ENCODE assay signal across 13 cellular contexts in genomic region chr11:126352163-126352562, GRCh38. TPM values are rescaled to one million over a fixed set of nuclear protein-coding genes. Genes with fewer than 3 reads are reported as not detected.
DNase-seq lines count a peak whose midpoint lies in the region; ATAC-seq and TF ChIP-seq lines count a peak whose summit lies in the region.
"Had no signal": no experiment of that assay in that cellular context is flagged by ENCODE, and none has a peak within 500 bp of the region (broad histone marks: within the 10 kb centered on the region; RNA-seq: fewer than 3 reads in every experiment).

No MANE protein-coding gene starts in this region.

- H3K79me1 ChIP-seq in IMR-90 (ENCODE audit: low read depth in 1 of 2, low read length in 2 of 2) = peaks cover 37 to 81% of the 10 kb centered on the region in 2 experiments

- no peak overlapping the region for H4K8ac ChIP-seq in IMR-90 (ENCODE audit: low read depth in 2 of 2, low read length in 2 of 2)

- no peak for TF ChIP-seq CTCF in IMR-90 (conservative IDR thresholded peaks at IDR 0.05; ENCODE audit: low read depth, low read length)
- TF ChIP-seq CTCF in colonic mucosa (IDR thresholded peaks at IDR 0.05) = no peak
- no peak for TF ChIP-seq CTCF in thyroid gland (IDR thresholded peaks at IDR 0.05)

- H2BK20ac ChIP-seq in IMR-90 (ENCODE audit: low read depth, low read length) = no peak overlapping the region

- no peak overlapping the region for H2AK9ac ChIP-seq in IMR-90 (replicated peaks; ENCODE audit: low read depth, low read length, poor library complexity)

- no peak overlapping the region for H4K5ac ChIP-seq in IMR-90 (ENCODE audit: low read depth, low read length)

- H3K4me3 ChIP-seq in IMR-90 (ENCODE audit: insufficient read depth, low read depth, low read length) (no peak overlapping the region), colonic mucosa (no peak overlapping the region), thyroid gland (replicated peaks in 1 of 3) (no peak overlapping the region)
- H3K4me3 ChIP-seq: skin epidermis had no signal

- H3K9ac ChIP-seq in IMR-90 (ENCODE audit: low read depth, low read length) (no peak overlapping the region), colonic mucosa (ENCODE audit: low read depth in 2 of 2, low read length in 2 of 2) (no peak overlapping the region)

- CTCF ChIA-PET in activated CD4-positive, alpha-beta T cell treated with anti-CD3 and anti-CD28 coated beads, Interleukin-2, amount 10 ng/mL, durations not matched to agents 7 days and 5 days (lab: Charles Lee) = no interaction called here
- CTCF ChIA-PET in IMR-90 (lab: Yijun Ruan, JAX) = no interaction called here

- no peak overlapping the region for H3K56ac ChIP-seq in IMR-90 (ENCODE audit: extremely low read depth, insufficient read depth, low read length)

- no peak overlapping the region for H3K23ac ChIP-seq in IMR-90 (ENCODE audit: low read depth, low read length)

- dilution Hi-C loops in IMR-90 (cut with HindIII; ENCODE audit: low sequenced_read_pairs, unreplicated experiment) = no loop called here

- H3K27ac ChIP-seq in IMR-90 (ENCODE audit: insufficient read depth, low read length) = no peak overlapping the region
- peak overlapping the region; percentile 17 for H3K27ac ChIP-seq in colonic mucosa
- no peak overlapping the region for H3K27ac ChIP-seq in thyroid gland

- no peak overlapping the region for H4K91ac ChIP-seq in IMR-90 (ENCODE audit: insufficient read depth, low read depth, low read length)

- H3K9me3 Mint-ChIP-seq in activated CD4-positive, alpha-beta T cell treated with anti-CD3 and anti-CD28 coated beads, Interleukin-2, amount 10 ng/mL, durations not matched to agents 7 days and 5 days = no peaks in the 10 kb centered on the region

- no TSS peak for BruUV-seq in IMR-90 (replicated peaks; lab: Mats Ljungman, UMichigan)

- H2BK15ac ChIP-seq in IMR-90 (ENCODE audit: low read depth, low read length) = no peak overlapping the region

- no peak overlapping the region for H2BK5ac ChIP-seq in IMR-90 (ENCODE audit: low read depth, low read length, poor library complexity, severe bottlenecking)

- no peak overlapping the region for H3K4me3 Mint-ChIP-seq in activated CD4-positive, alpha-beta T cell treated with anti-CD3 and anti-CD28 coated beads, Interleukin-2, amount 10 ng/mL, durations not matched to agents 7 days and 5 days

- no peaks in the 10 kb centered on the region for H4K20me1 ChIP-seq in IMR-90 (ENCODE audit: insufficient read depth, low read length)

- no peak overlapping the region for H3K4me2 ChIP-seq in IMR-90 (ENCODE audit: low read depth, low read length)

- no peak for DNase-seq in activated CD4-positive, alpha-beta T cell treated with anti-CD3 and anti-CD28 coated beads, Interleukin-2, amount 10 ng/mL, durations not matched to agents 7 days and 5 days
- DNase-seq in activated CD4-positive, alpha-beta T cell treated with anti-CD3 and anti-CD28 coated beads for 4 hours = no peak
- DNase-seq in IMR-90 (no peak), colonic mucosa (no peak), posterior vena cava (ENCODE audit: low spot score) (peak; percentile 76), NCI-H2107 (lab: John Stamatoyannopoulos, UW) (no peak), thyroid gland (no peak)
- DNase-seq: activated CD4-positive, alpha-beta T cell treated with anti-CD3 and anti-CD28 coated beads for 1 hour; activated naive CD4-positive, alpha-beta T cell treated with Interleukin-2 at 50 U/mL for 16 hours; central memory CD4-positive, alpha-beta T cell; mammary epithelial cell had no signal

- H2AFZ ChIP-seq in IMR-90 (replicated peaks; ENCODE audit: low read length, poor library complexity) = no peak overlapping the region

- H3K27me3 ChIP-seq in IMR-90 (ENCODE audit: control insufficient read depth, insufficient read depth, low read length) (no peaks in the 10 kb centered on the region), colonic mucosa (no peaks in the 10 kb centered on the region), thyroid gland (no peaks in the 10 kb centered on the region)

- ATAC-seq in IMR-90 (ENCODE audit: low read depth) (no peak), GM19023 (IDR thresholded peaks at IDR 0.05; ENCODE audit: unreplicated experiment) (no peak)

- H3K36me3 ChIP-seq in IMR-90 (ENCODE audit: control insufficient read depth, insufficient read depth, low read length) = no peaks in the 10 kb centered on the region
- no peaks in the 10 kb centered on the region for H3K36me3 ChIP-seq in colonic mucosa
- H3K36me3 ChIP-seq in thyroid gland = no peaks in the 10 kb centered on the region

- peak overlapping the region; percentile 12; the same call in 1 of the 2 replicates for H3K4ac ChIP-seq in IMR-90 (ENCODE audit: low read depth, low read length)

- peaks cover 30% of the 10 kb centered on the region for H3K9me1 ChIP-seq in IMR-90 (ENCODE audit: insufficient read depth, low read length)

- POLR2A ChIA-PET in activated CD4-positive, alpha-beta T cell treated with anti-CD3 and anti-CD28 coated beads, Interleukin-2, amount 10 ng/mL, durations not matched to agents 7 days and 5 days (lab: Charles Lee) = no interaction called here
- POLR2A ChIA-PET in IMR-90 (lab: Charles Lee; ENCODE audit: unreplicated experiment) = no interaction called here

- intact Hi-C loops in IMR-90 (cut with micrococcal nuclease) (no loop called here), colonic mucosa (cut with DNase I) (loop anchor here (5.0 kb wide), 1 partner anchor 40 kb away; no protein-coding TSS in a partner anchor), posterior vena cava (cut with DNase I) (no loop called here), thyroid gland (cut with DNase I) (no loop called here)

- in situ Hi-C loops in IMR-90 (cut with MboI; ENCODE audit: low sequenced_read_pairs) = no loop called here

- no peak overlapping the region for H2BK120ac ChIP-seq in IMR-90 (ENCODE audit: low read depth, low read length)

- H3K27me3 Mint-ChIP-seq in activated CD4-positive, alpha-beta T cell treated with anti-CD3 and anti-CD28 coated beads, Interleukin-2, amount 10 ng/mL, durations not matched to agents 7 days and 5 days = no peaks in the 10 kb centered on the region

- TF ChIP-seq POLR2A in IMR-90 (IDR thresholded peaks at IDR 0.05; ENCODE audit: low read depth, low read length) (no peak), thyroid gland (IDR thresholded peaks at IDR 0.05) (no peak)

- no peak for TF ChIP-seq RAD21 in IMR-90 (IDR thresholded peaks at IDR 0.05; ENCODE audit: low read length)

- no peak overlapping the region for H3K18ac ChIP-seq in IMR-90 (ENCODE audit: low read depth, low read length)

- no peak overlapping the region for H3K14ac ChIP-seq in IMR-90 (replicated peaks; ENCODE audit: low read depth, low read length)

- peaks cover 17% of the 10 kb centered on the region for H3K36me3 Mint-ChIP-seq in activated CD4-positive, alpha-beta T cell treated with anti-CD3 and anti-CD28 coated beads, Interleukin-2, amount 10 ng/mL, durations not matched to agents 7 days and 5 days (ENCODE audit: low read depth)

- no peaks in the 10 kb centered on the region for H3K9me3 ChIP-seq in IMR-90 (ENCODE audit: control insufficient read depth, insufficient read depth, low read length)
- no peaks in the 10 kb centered on the region for H3K9me3 ChIP-seq in colonic mucosa
- H3K9me3 ChIP-seq in thyroid gland = no peaks in the 10 kb centered on the region

- WGBS in IMR-90 (ENCODE audit: extremely low coverage in 2 of 2, insufficient read length in 1 of 2), 2 experiments = no CpG with 5 or more reads among the region's 3 CpGs
- 67 to 86% methylated on average over 3 of the region's 3 CpGs for WGBS in thyroid gland, 2 donors

- H2AK5ac ChIP-seq in IMR-90 (ENCODE audit: low read depth, low read length) = peak overlapping the region; percentile 47; the same call in 1 of the 2 replicates

- peaks cover 50% of the 10 kb centered on the region for H3K4me1 Mint-ChIP-seq in activated CD4-positive, alpha-beta T cell treated with anti-CD3 and anti-CD28 coated beads, Interleukin-2, amount 10 ng/mL, durations not matched to agents 7 days and 5 days

- peak overlapping the region; percentile 63 for H3K27ac Mint-ChIP-seq in activated CD4-positive, alpha-beta T cell treated with anti-CD3 and anti-CD28 coated beads, Interleukin-2, amount 10 ng/mL, durations not matched to agents 7 days and 5 days

- H3K4me1 ChIP-seq in IMR-90 (ENCODE audit: control insufficient read depth, insufficient read depth, low read length) = peaks cover 26% of the 10 kb centered on the region
- H3K4me1 ChIP-seq in colonic mucosa = peaks cover 6% of the 10 kb centered on the region
- H3K4me1 ChIP-seq in thyroid gland = peaks cover 7 to 40% of the 10 kb centered on the region in 2 donors

TF ChIP-seq in IMR-90, 13 proteins besides CTCF, POLR2A, EP300 and RAD21 (continues in another document):
- TF ChIP-seq MAZ (IDR thresholded peaks at IDR 0.05; ENCODE audit: borderline replicate concordance, low read depth, low read length) (no peak), RFX5 (IDR thresholded peaks at IDR 0.05; ENCODE audit: low read depth, low read length) (no peak), NFE2L2 (IDR thresholded peaks at IDR 0.05; ENCODE audit: low read depth, low read length) (no peak), MAFK (IDR thresholded peaks at IDR 0.05; ENCODE audit: low read depth, low read length) (no peak), FOS (IDR thresholded peaks at IDR 0.05; ENCODE audit: low read depth, low read length) (no peak), BHLHE40 (IDR thresholded peaks at IDR 0.05; ENCODE audit: low read depth, low read length) (no peak), RCOR1 (IDR thresholded peaks at IDR 0.05; ENCODE audit: insufficient replicate concordance, low read length) (no peak), SMC3 (IDR thresholded peaks at IDR 0.05; ENCODE audit: low read depth, low read length) (no peak)

RNA-seq across cellular contexts. Expression of gene ST3GAL4, which starts 3.3 kb away (rescaled TPM):
- 1 to 10 TPM; 7.5 to 7.6 TPM for total RNA-seq in activated CD4-positive, alpha-beta T cell treated with anti-CD3 and anti-CD28 coated beads, Interleukin-2, amount 10 ng/mL, durations not matched to agents 7 days and 5 days
- 12.5 and 17.0 TPM in 2 replicates for total RNA-seq in IMR-90 (2012; rRNA removed)
- polyA plus RNA-seq in IMR-90 (2012; rRNA removed) = 18.3 and 19.7 TPM in 2 replicates
- 19.6 and 25.9 TPM in 2 replicates for polyA plus RNA-seq in IMR-90 (2012; cell fraction: cytosol; rRNA removed)
- polyA plus RNA-seq in IMR-90 (2012; cell fraction: nucleus; rRNA removed; ENCODE audit: low replicate concordance) = 12.5 and 20.7 TPM in 2 replicates
- total RNA-seq in colonic mucosa = 100 to 1,000 TPM; 123 to 304 TPM
- 10 to 100 TPM; 36.8 to 44.6 TPM for total RNA-seq in posterior vena cava
- total RNA-seq in thyroid gland = 10 to 100 TPM in 3 of 4 donors, 1 to 10 TPM in 1; 5.3 to 33.9 (median 26.4) TPM

RNA-seq across cellular contexts. Expression of gene DCPS, which starts 48.3 kb away (rescaled TPM):
- total RNA-seq in activated CD4-positive, alpha-beta T cell treated with anti-CD3 and anti-CD28 coated beads, Interleukin-2, amount 10 ng/mL, durations not matched to agents 7 days and 5 days = 10 to 100 TPM; 33.1 to 33.5 TPM
- total RNA-seq in IMR-90 (2012; rRNA removed) (18.6 and 19.7 TPM in 2 replicates), colonic mucosa (10 to 100 TPM; 17.2 to 31.1 TPM), posterior vena cava (10 to 100 TPM; 11.3 to 14.3 TPM), thyroid gland (10 to 100 TPM in 3 of 4 donors, 1 to 10 TPM in 1; 6.1 to 18.9 (median 13.9) TPM)
- polyA plus RNA-seq in IMR-90 (2012; rRNA removed) = 34.8 and 35.0 TPM in 2 replicates
- 26.7 and 31.4 TPM in 2 replicates for polyA plus RNA-seq in IMR-90 (2012; cell fraction: cytosol; rRNA removed)
- polyA plus RNA-seq in IMR-90 (2012; cell fraction: nucleus; rRNA removed; ENCODE audit: low replicate concordance) = 12.2 and 12.5 TPM in 2 replicates
